In the genomic region with DNA sequence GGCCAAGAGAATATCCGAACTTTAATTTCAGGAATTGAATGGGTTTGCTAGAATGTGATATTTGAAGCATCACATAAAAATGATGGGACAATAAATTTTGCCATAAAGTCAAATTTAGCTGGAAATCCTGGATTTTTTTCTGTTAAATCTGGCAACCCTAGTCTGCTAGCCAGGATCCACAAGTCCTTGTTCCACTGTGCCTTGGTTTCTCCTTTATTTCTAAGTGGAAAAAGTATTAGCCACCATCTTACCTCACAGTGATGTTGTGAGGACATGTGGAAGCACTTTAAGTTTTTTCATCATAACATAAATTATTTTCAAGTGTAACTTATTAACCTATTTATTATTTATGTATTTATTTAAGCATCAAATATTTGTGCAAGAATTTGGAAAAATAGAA, we compare ENCODE assay signal across 24 cellular contexts. TPM values are rescaled to one million over a fixed set of nuclear protein-coding genes. Genes with fewer than 3 reads are reported as not detected.
A peak's percentile ranks its signal among the peaks of the same experiment; 100 is the strongest.
DNase-seq lines count a peak whose midpoint lies in the region; ATAC-seq, FAIRE-seq and TF ChIP-seq lines count a peak whose summit lies in the region.
"Had no signal": no experiment of that assay in that cellular context is flagged by ENCODE, and none has a peak within 500 bp of the region (broad histone marks: within the 10 kb centered on the region; RNA-seq: fewer than 3 reads in every experiment).

No MANE protein-coding gene starts in this region.

- H3F3A ChIP-seq in GM23338 (replicated peaks; ENCODE audit: low read depth), result no peaks in the 10 kb centered on the region

- no peak for FAIRE-seq in endothelial cell of umbilical vein (lab: Jason Lieb, UNC)
- FAIRE-seq: A549, GM12892, GM18507, H54, HTR-8/SVneo, K562 had no signal

- dilution Hi-C loops in endothelial cell of umbilical vein (cut with MboI; ENCODE audit: extremely low pct_ligation_motif_present, low sequenced_read_pairs), result no loop called here

- intact Hi-C loops in endothelial cell of umbilical vein (cut with micrococcal nuclease) (loop anchor here (5.0 kb wide), 1 partner anchor 875 kb away; no protein-coding TSS in a partner anchor), vagina (cut with DNase I) (no loop called here)

- H3K9me3 ChIP-seq in endothelial cell of umbilical vein (replicated peaks; ENCODE audit: control insufficient read depth, insufficient read depth, low read length) (no peaks in the 10 kb centered on the region), neutrophil (no peaks in the 10 kb centered on the region), vagina (no peaks in the 10 kb centered on the region)

- no peaks in the 10 kb centered on the region for H3K79me2 ChIP-seq in endothelial cell of umbilical vein (ENCODE audit: control insufficient read depth, insufficient read depth, low read length)
- no peaks in the 10 kb centered on the region for H3K79me2 ChIP-seq in GM23338 (replicated peaks; ENCODE audit: insufficient read depth)

- CTCF ChIA-PET in endothelial cell of umbilical vein (lab: Charles Lee), result interaction anchor here (0.7 to 1.5 kb wide), 3 partner anchors 38 to 89 kb away, joined by 3 to 5 read pairs (median 4); no protein-coding TSS in a partner anchor

- no peaks in the 10 kb centered on the region for H3K36me3 Mint-ChIP-seq in GM23338 (ENCODE audit: low read depth)
- H3K36me3 Mint-ChIP-seq: CD4-positive, CD25-positive, alpha-beta regulatory T cell; CD8-positive, alpha-beta memory T cell had no signal

- 0 out of 2 replicates have a peak, but pooled peaks cover 5% of the 10 kb centered on the region for H3K9me2 ChIP-seq in GM23338 (ENCODE audit: insufficient read depth)

- H3K9me3 Mint-ChIP-seq in GM23338, result no peaks in the 10 kb centered on the region; the same call in 2 of the 3 replicates

- H3K27ac ChIP-seq in HL-60 (replicated peaks), result peak overlapping the region; percentile 77
- H3K27ac ChIP-seq in endothelial cell of umbilical vein (ENCODE audit: insufficient read depth, low read depth, low read length), result no peak overlapping the region
- H3K27ac ChIP-seq in neutrophil, result peak overlapping the region; percentile 92
- H3K27ac ChIP-seq in GM23338 (ENCODE audit: low read depth), result no peak overlapping the region
- no peak overlapping the region for H3K27ac ChIP-seq in vagina
- H3K27ac ChIP-seq: GM23248 had no signal

- H3K27me3 ChIP-seq in HL-60 (ENCODE audit: insufficient read depth, poor library complexity, severe bottlenecking) (no peaks in the 10 kb centered on the region), endothelial cell of umbilical vein (ENCODE audit: control insufficient read depth in 2 of 2, insufficient read depth in 2 of 2, low read length in 2 of 2) (no peaks in the 10 kb centered on the region), neutrophil (no peaks in the 10 kb centered on the region), GM23338 (ENCODE audit: insufficient read depth) (no peaks in the 10 kb centered on the region), vagina (no peaks in the 10 kb centered on the region)
- H3K27me3 ChIP-seq: BLaER1 treated with 17β-estradiol and CSF1 and Interleukin-3, amounts not matched to agents 10 nM and 100 nM had no signal

- H2AFZ ChIP-seq in endothelial cell of umbilical vein (ENCODE audit: low read depth, low read length), result no peak overlapping the region
- H2AFZ ChIP-seq in GM23338, result no peak overlapping the region
- H2AFZ ChIP-seq: GM23248 had no signal

- DNase-seq in CD1c-positive myeloid dendritic cell (ENCODE audit: extremely low spot score) (peak; percentile 33), HL-60 (ENCODE audit: low read depth in 1 of 2, low spot score in 1 of 2) (no peak), endothelial cell of umbilical vein (ENCODE audit: low read depth, low spot score) (peak; percentile 16), GM23338 (ENCODE audit: low spot score) (no peak), vagina (ENCODE audit: extremely low spot score in 2 of 2) (no peak), EL (no peak)
- DNase-seq: CD4-positive, CD25-positive, alpha-beta regulatory T cell; CD8-positive, alpha-beta memory T cell; COR-L47; DMS 273 treated with DMSO at 0.1 percent for 48 hours; DMS53; DND-41; GDM1; GM23248; HCEC 1CT; IMR-90 had no signal

- H3K4me2 ChIP-seq in endothelial cell of umbilical vein (ENCODE audit: insufficient read depth, low read length) (no peak overlapping the region), GM23338 (no peak overlapping the region)

- H3K27me3 Mint-ChIP-seq in GM23338 (ENCODE audit: insufficient read depth, low read depth, poor library complexity), result no peaks in the 10 kb centered on the region
- H3K27me3 Mint-ChIP-seq: CD4-positive, CD25-positive, alpha-beta regulatory T cell; CD8-positive, alpha-beta memory T cell had no signal

- BruUV-seq in endothelial cell of umbilical vein (replicated peaks; lab: Mats Ljungman, UMichigan), result no TSS peak

- no peaks in the 10 kb centered on the region for H3K4me1 Mint-ChIP-seq in GM23338
- H3K4me1 Mint-ChIP-seq: CD4-positive, CD25-positive, alpha-beta regulatory T cell; CD8-positive, alpha-beta memory T cell had no signal

- H3K36me3 ChIP-seq in endothelial cell of umbilical vein (ENCODE audit: control insufficient read depth in 2 of 2, extremely low read depth in 1 of 2, insufficient read depth in 2 of 2, low read length in 2 of 2) (no peaks in the 10 kb centered on the region), neutrophil (peaks cover 29% of the 10 kb centered on the region), GM23338 (ENCODE audit: insufficient read depth) (no peaks in the 10 kb centered on the region), vagina (no peaks in the 10 kb centered on the region)

- H3K4me3 ChIP-seq in HL-60 (replicated peaks; ENCODE audit: insufficient read depth, low read length) (peak overlapping the region; percentile 60), endothelial cell of umbilical vein (replicated peaks in 1 of 3; ENCODE audit: insufficient read depth in 1 of 3, low read depth in 1 of 3, low read length in 3 of 3) (no peak overlapping the region), neutrophil (ENCODE audit: low read depth in 1 of 2, low read length in 1 of 2) (peak overlapping the region; percentile 62 to 73), GM23338 (no peak overlapping the region), vagina (no peak overlapping the region)
- H3K4me3 ChIP-seq: GM23248, K562 had no signal

- no peaks in the 10 kb centered on the region for H4K20me1 ChIP-seq in endothelial cell of umbilical vein (replicated peaks; ENCODE audit: control insufficient read depth, extremely low read depth, insufficient read depth, low read length)
- no peaks in the 10 kb centered on the region for H4K20me1 ChIP-seq in GM23338 (replicated peaks; ENCODE audit: insufficient read depth)
- H4K20me1 ChIP-seq: BLaER1 treated with 17β-estradiol and CSF1 and Interleukin-3, amounts not matched to agents 10 nM and 100 nM had no signal

- H3K27ac Mint-ChIP-seq in GM23338, result no peak overlapping the region
- H3K27ac Mint-ChIP-seq: CD4-positive, CD25-positive, alpha-beta regulatory T cell; CD8-positive, alpha-beta memory T cell had no signal

- TF ChIP-seq POLR2A in endothelial cell of umbilical vein (IDR thresholded peaks at IDR 0.05; ENCODE audit: low read depth, low read length) (no peak), vagina (IDR thresholded peaks at IDR 0.05) (no peak)

- TF ChIP-seq CTCF in HL-60 (IDR thresholded peaks at IDR 0.05; ENCODE audit: insufficient read depth, low read length) (no peak), endothelial cell of umbilical vein (IDR thresholded peaks at IDR 0.05; ENCODE audit: extremely low read depth in 1 of 2, insufficient read depth in 1 of 2, low read depth in 1 of 2, low read length in 2 of 2) (no peak), neutrophil (IDR thresholded peaks at IDR 0.05) (no peak), GM23338 (conservative IDR thresholded peaks at IDR 0.05; ENCODE audit: low read depth in 2 of 2) (no peak), vagina (IDR thresholded peaks at IDR 0.05) (no peak)

- H3K9ac ChIP-seq in endothelial cell of umbilical vein (replicated peaks; ENCODE audit: extremely low read depth, insufficient read depth, low read length), result no peak overlapping the region
- H3K9ac ChIP-seq: GM23248 had no signal

- H3K4me3 Mint-ChIP-seq in GM23338, result no peak overlapping the region
- H3K4me3 Mint-ChIP-seq: CD4-positive, CD25-positive, alpha-beta regulatory T cell; CD8-positive, alpha-beta memory T cell had no signal

- H3K4me1 ChIP-seq in endothelial cell of umbilical vein (ENCODE audit: control insufficient read depth, extremely low read depth, insufficient read depth, low read length), result peaks cover 22% of the 10 kb centered on the region
- H3K4me1 ChIP-seq in neutrophil (ENCODE audit: control insufficient read depth in 1 of 2, insufficient read depth in 1 of 2, low read depth in 1 of 2, low read length in 1 of 2), result peaks cover 22 to 44% of the 10 kb centered on the region in 2 experiments
- H3K4me1 ChIP-seq in GM23338 (ENCODE audit: insufficient read depth), result no peaks in the 10 kb centered on the region
- H3K4me1 ChIP-seq in vagina, result no peaks in the 10 kb centered on the region

- POLR2A ChIA-PET in endothelial cell of umbilical vein (lab: Charles Lee), result no interaction called here

- no peak for ATAC-seq in GM23338
- ATAC-seq: A549, K562 had no signal

- no peaks in the 10 kb centered on the region for H3K9me1 ChIP-seq in endothelial cell of umbilical vein (replicated peaks; ENCODE audit: control insufficient read depth, extremely low read depth, insufficient read depth, low read length)

TF ChIP-seq in endothelial cell of umbilical vein, 7 proteins besides CTCF, POLR2A, EP300 and RAD21 (continues in another document):
- TF ChIP-seq FOS (IDR thresholded peaks at IDR 0.05; ENCODE audit: borderline replicate concordance, insufficient read depth, low read length), result no peak
- TF ChIP-seq EZH2 (IDR thresholded peaks at IDR 0.05; ENCODE audit: borderline replicate concordance, low read depth, low read length, severe bottlenecking), result no peak
- no peak for TF ChIP-seq JUN (IDR thresholded peaks at IDR 0.05; ENCODE audit: borderline replicate concordance, insufficient read depth, insufficient read length, low read depth)

RNA-seq across cellular contexts. Expression of a gene that starts 2.4 kb away (rescaled TPM):
- 5.2 and 12.6 TPM in 2 replicates for total RNA-seq in endothelial cell of umbilical vein
- 3.4 and 6.4 TPM in 2 replicates for polyA plus RNA-seq in endothelial cell of umbilical vein
- polyA plus RNA-seq in endothelial cell of umbilical vein (2011; cell fraction: cytosol; rRNA removed), result 13.7 and 15.1 TPM in 2 replicates
- polyA plus RNA-seq in endothelial cell of umbilical vein (2011; cell fraction: nucleus; rRNA removed), result 15.6 and 21.3 TPM in 2 replicates
- polyA plus RNA-seq in endothelial cell of umbilical vein (2012), result 35.7 and 56.4 TPM in 2 replicates
- polyA minus RNA-seq in endothelial cell of umbilical vein, result 18.1 and 19.6 TPM in 2 replicates
- polyA minus RNA-seq in endothelial cell of umbilical vein (2011; cell fraction: cytosol; rRNA and poly(A)+ RNA removed), result 6.1 TPM
- polyA minus RNA-seq in endothelial cell of umbilical vein (2011; cell fraction: nucleus; rRNA and poly(A)+ RNA removed), result 14.4 and 30.7 TPM in 2 replicates
- total RNA-seq in GM23338 (2014; rRNA removed; shearing (Covaris generic)), result not detected in 2 replicates
- 0.11 and 0.12 TPM in 2 replicates for polyA plus RNA-seq in GM23338 (2016; fragmentation: Nextera tagmentation; extraction: Ambion mirVana)
- 0.49 TPM for total RNA-seq in vagina
- polyA plus RNA-seq: CD8-positive, alpha-beta memory T cell had no signal

Comparison
In these comparisons a context has a peak if more than half of its experiments do, and no peak if none do; other contexts are left out.
1. DNase-seq: peak in CD1c-positive myeloid dendritic cell (single experiment) and endothelial cell of umbilical vein (single experiment); none in HL-60 (0 of 2), GM23338 (single experiment), vagina (0 of 2) and EL (single experiment).
2. H3K27ac ChIP-seq: peak in HL-60 (single experiment) and neutrophil (single experiment); none in endothelial cell of umbilical vein (single experiment), GM23338 (single experiment) and vagina (single experiment).
3. H3K4me3 ChIP-seq: peak in HL-60 (single experiment) and neutrophil (2 of 2); none in endothelial cell of umbilical vein (0 of 3), GM23338 (single experiment) and vagina (0 of 2).